Comparison of ENCODE assay signal across 34 cellular contexts in genomic region chr2:132557694-132558093, GRCh38.
"Had no signal": no experiment of that assay in that cellular context is flagged by ENCODE, and none has a peak within 500 bp of the region (broad histone marks: within the 10 kb centered on the region; RNA-seq: fewer than 3 reads in every experiment).

No MANE protein-coding gene starts in this region.

- DNase-seq: Karpas-422, Kasumi-1, MG63, MM.1S, MV-4-11, NCI-H1048, NCI-H1092, NCI-H1092 treated with DMSO at 0.1 percent for 48 hours, NCI-H1105, NCI-H1105 treated with DMSO at 0.1 percent for 48 hours, NCI-H1417, NCI-H1417 treated with DMSO at 0.1 percent for 48 hours, NCI-H1436, NCI-H1436 treated with DMSO at 0.1 percent for 48 hours, NCI-H146, NCI-H1694, NCI-H1694 treated with DMSO at 0.1 percent for 48 hours, NCI-H187, NCI-H187 treated with DMSO at 0.1 percent for 48 hours, NCI-H1930, NCI-H2029, NCI-H2029 treated with DMSO at 0.1 percent for 48 hours, NCI-H2081, NCI-H2081 treated with DMSO at 0.1 percent for 48 hours, NCI-H2107, NCI-H2171, NCI-H2171 treated with DMSO at 0.1 percent for 48 hours, NCI-H2227 treated with DMSO at 0.1 percent for 48 hours, NCI-H226, NCI-H345, NCI-H446, NCI-H446 treated with DMSO at 0.1 percent for 48 hours, NCI-H510A, NCI-H510A treated with DMSO at 0.1 percent for 48 hours had no signal

- H3K9me3 ChIP-seq: MG63 had no signal

- H3K27me3 ChIP-seq: MG63 had no signal

- H3K36me3 ChIP-seq: MG63 had no signal

- H3K4me3 ChIP-seq: MG63 had no signal
